ENCODE assay signal across 21 cellular contexts in the genomic region with DNA sequence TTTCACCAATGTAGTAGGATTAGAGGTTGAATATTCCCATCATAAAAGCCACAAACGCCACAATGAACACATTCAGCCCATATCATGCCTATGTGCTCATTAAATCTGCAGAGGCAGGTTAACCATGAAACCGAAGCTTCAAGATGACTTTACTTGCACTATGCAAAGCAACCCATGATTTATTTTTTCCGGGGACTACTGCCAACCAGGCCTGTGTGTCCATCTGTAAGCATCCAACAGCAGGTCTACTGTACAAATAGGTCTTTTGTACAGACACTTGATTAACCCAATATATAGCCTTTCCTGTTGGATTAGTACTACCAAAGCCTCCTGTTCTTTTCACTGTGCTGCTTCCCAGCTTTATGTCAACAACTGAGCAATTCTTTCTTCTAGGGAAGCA.
"Had no signal": no experiment of that assay in that cellular context is flagged by ENCODE, and none has a peak within 500 bp of the region (broad histone marks: within the 10 kb centered on the region; RNA-seq: fewer than 3 reads in every experiment).

No MANE protein-coding gene starts in this region.

- H3K4me1 ChIP-seq: esophagus muscularis mucosa, left lung, upper lobe of left lung had no signal

- H3K27ac ChIP-seq: brain microvascular endothelial cell, dorsolateral prefrontal cortex, esophagus muscularis mucosa, left lung, upper lobe of left lung had no signal

- DNase-seq: activated CD4-positive, alpha-beta memory T cell treated with anti-CD3 and anti-CD28 coated beads, Interleukin-2, amount 10 ng/mL, durations not matched to agents 7 days and 5 days; activated CD4-positive, alpha-beta T cell treated with anti-CD3 and anti-CD28 coated beads for 48 hours; activated effector memory CD4-positive, alpha-beta T cell treated with anti-CD3 and anti-CD28 coated beads, Interleukin-2, amount 50 U/mL, for 16 hours; activated naive CD4-positive, alpha-beta T cell treated with anti-CD3 and anti-CD28 coated beads, Interleukin-2, amount 10 ng/mL, durations not matched to agents 7 days and 5 days; activated T-cell treated with anti-CD3 and anti-CD28 coated beads, Interleukin-2, amount 50 U/mL, for 72 hours; brain microvascular endothelial cell; central memory CD4-positive, alpha-beta T cell; dorsolateral prefrontal cortex; effector memory CD8-positive, alpha-beta T cell; foreskin fibroblast; immature natural killer cell; kidney glomerular epithelial cell; left lung; natural killer cell; stimulated activated CD4-positive, alpha-beta T cell treated with anti-CD3 and anti-CD28 coated beads, Interleukin-15, amount 100 ng/mL, for 24 hours; upper lobe of left lung had no signal

- H3K36me3 ChIP-seq: brain microvascular endothelial cell, esophagus muscularis mucosa, left lung, upper lobe of left lung had no signal

- H3K4me3 ChIP-seq: esophagus muscularis mucosa, left lung, lung, smooth muscle cell, upper lobe of left lung had no signal

- H3K9me3 ChIP-seq: esophagus muscularis mucosa, upper lobe of left lung had no signal

- H3K27me3 ChIP-seq: brain microvascular endothelial cell, dorsolateral prefrontal cortex, esophagus muscularis mucosa, left lung, upper lobe of left lung had no signal

- ATAC-seq: activated T-cell treated with anti-CD3 and anti-CD28 coated beads, Interleukin-2, amount 50 U/mL, for 72 hours; effector memory CD8-positive, alpha-beta T cell; left lung; natural killer cell; sciatic nerve; stimulated activated memory B cell treated with anti-CD40 and anti-IgM and Interleukin-4, amounts not matched to agents 10 μg/mL and 1 μg/mL and 100 μg/mL, for 72 hours had no signal
